In the genomic region with DNA sequence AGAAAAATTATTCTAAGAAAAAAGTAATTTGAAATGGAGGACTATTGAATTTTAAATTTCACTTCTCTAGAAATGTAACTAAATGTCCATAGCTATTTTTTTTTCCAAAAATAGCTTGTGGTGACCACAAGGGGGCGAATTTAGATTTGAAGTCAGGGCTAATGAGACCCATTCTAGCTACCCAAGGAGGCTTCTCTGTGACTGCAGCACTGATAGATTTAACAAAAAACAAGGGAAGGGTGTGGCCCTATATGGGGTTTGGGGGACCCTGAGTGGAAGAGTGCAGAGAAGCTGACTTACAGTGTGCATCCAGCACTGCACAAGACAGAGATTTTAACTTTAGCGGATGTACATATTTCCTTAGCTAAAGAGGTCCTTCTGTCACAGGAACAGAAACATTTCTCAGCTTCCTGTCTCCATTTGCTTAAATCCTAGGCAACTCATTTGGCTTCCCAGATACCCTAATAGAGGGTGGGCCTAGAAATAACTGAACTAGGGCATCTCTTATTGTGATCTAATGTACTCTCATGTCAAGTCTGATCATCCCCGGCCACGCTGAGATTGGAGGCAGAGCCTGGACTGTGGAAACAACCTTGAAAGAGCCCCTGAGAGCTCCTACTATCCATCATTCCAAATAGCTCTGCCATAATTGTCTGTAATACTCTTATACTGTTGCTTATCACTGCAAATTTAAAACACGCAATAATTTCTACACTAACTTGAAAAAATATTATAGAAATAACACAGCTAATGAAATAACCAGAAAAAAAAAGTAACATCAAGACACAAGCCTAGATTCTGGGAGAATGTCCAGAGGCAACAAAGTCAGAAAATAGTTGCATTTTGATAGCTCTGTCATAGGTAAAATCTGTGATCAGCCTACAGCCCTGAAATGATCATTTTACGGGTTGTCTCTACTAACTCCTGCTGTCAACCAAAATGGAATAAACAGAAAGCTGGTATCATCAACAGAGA, we compare ENCODE assay signal across 8 cellular contexts.
A peak's percentile ranks its signal among the peaks of the same experiment; 100 is the strongest.
DNase-seq lines count a peak whose midpoint lies in the region; ATAC-seq, FAIRE-seq and TF ChIP-seq lines count a peak whose summit lies in the region.

No MANE protein-coding gene starts in this region.

- H3K36me3 ChIP-seq in WERI-Rb-1 (no peaks in the 10 kb centered on the region), kidney (ENCODE audit: control insufficient read depth in 1 of 2, insufficient read depth in 2 of 2, low read length in 2 of 2) (no peaks in the 10 kb centered on the region)

- H3K9me3 ChIP-seq in WERI-Rb-1 (ENCODE audit: severe bottlenecking) (no peaks in the 10 kb centered on the region), kidney (ENCODE audit: control insufficient read depth in 1 of 2, low read length in 2 of 2) (no peaks in the 10 kb centered on the region)

- H3K27ac ChIP-seq in WERI-Rb-1 (no peak overlapping the region), kidney (ENCODE audit: low read depth in 2 of 2, low read length in 2 of 2) (no peak overlapping the region)

- TF ChIP-seq CTCF in WERI-Rb-1 (IDR thresholded peaks at IDR 0.05; ENCODE audit: low read depth, low read length), result peak; percentile 41
- TF ChIP-seq CTCF in kidney (IDR thresholded peaks at IDR 0.05; ENCODE audit: borderline replicate concordance, extremely low read depth, insufficient read depth), result peak; percentile 37

- H3K27me3 ChIP-seq in WERI-Rb-1 (ENCODE audit: insufficient read depth, low read depth, severe bottlenecking), result no peaks in the 10 kb centered on the region

- no peaks in the 10 kb centered on the region for H3K4me1 ChIP-seq in kidney (ENCODE audit: control insufficient read depth in 1 of 2, insufficient read depth in 1 of 2, low read depth in 1 of 2, low read length in 2 of 2)

- H3K4me3 ChIP-seq in WERI-Rb-1 (ENCODE audit: low read depth, low read length) (no peak overlapping the region), kidney (ENCODE audit: low read length in 2 of 2) (no peak overlapping the region)

- ATAC-seq in GM21737 (IDR thresholded peaks at IDR 0.05; ENCODE audit: unreplicated experiment) (peak; percentile 64), GM19455 (IDR thresholded peaks at IDR 0.05; ENCODE audit: unreplicated experiment) (no peak)

- peak; percentile 66 for DNase-seq in ELR (ENCODE audit: low read depth)
- peak; percentile 63 for DNase-seq in NCI-H146 (lab: John Stamatoyannopoulos, UW)
- DNase-seq in WERI-Rb-1, result no peak
- DNase-seq in kidney, result no peak
- DNase-seq in stimulated activated naive CD4-positive, alpha-beta T cell (lab: John Stamatoyannopoulos, UW), result no peak
- no peak for DNase-seq in COLO668 (lab: John Stamatoyannopoulos, UW; ENCODE audit: unreplicated experiment)

- peak; percentile 74 for FAIRE-seq in kidney (lab: Jason Lieb, UNC)

- H3K9ac ChIP-seq in kidney (ENCODE audit: low read length in 2 of 2), result no peak overlapping the region

- intact Hi-C loops in kidney (cut with DNase I), result loop anchor here (10.0 kb wide), 1 partner anchor 609 kb away; the partner anchor contains the start of gene CEP162

Comparison
In these comparisons a context has a peak if more than half of its experiments do, and no peak if none do; other contexts are left out.
1. DNase-seq: peak in ELR (single experiment) and NCI-H146 (single experiment); none in WERI-Rb-1 (single experiment), kidney (single experiment), stimulated activated naive CD4-positive, alpha-beta T cell (0 of 6) and COLO668 (single experiment).